In genomic region chr3:167734498-167735232, GRCh38 we compare ENCODE assay signal across 1 cellular context.
A peak's percentile ranks its signal among the peaks of the same experiment; 100 is the strongest.
TF ChIP-seq lines count a peak whose summit lies in the region.

Gene PDCD10 (minus strand): TSS chr3:167734892. CDS start chr3:167720157, 14,735 bp downstream.

TF ChIP-seq in HepG2, 621 proteins besides CTCF, POLR2A, EP300 and RAD21 (continued from another document):
- peak; percentile 43; the same call in 1 of the 2 replicates for TF ChIP-seq FOSL2 (CRISPR knock-in tag; IDR thresholded peaks at IDR 0.05)
- TF ChIP-seq CERS6 (CRISPR knock-in tag; IDR thresholded peaks at IDR 0.05) = no peak
- TF ChIP-seq, protein P1, sequence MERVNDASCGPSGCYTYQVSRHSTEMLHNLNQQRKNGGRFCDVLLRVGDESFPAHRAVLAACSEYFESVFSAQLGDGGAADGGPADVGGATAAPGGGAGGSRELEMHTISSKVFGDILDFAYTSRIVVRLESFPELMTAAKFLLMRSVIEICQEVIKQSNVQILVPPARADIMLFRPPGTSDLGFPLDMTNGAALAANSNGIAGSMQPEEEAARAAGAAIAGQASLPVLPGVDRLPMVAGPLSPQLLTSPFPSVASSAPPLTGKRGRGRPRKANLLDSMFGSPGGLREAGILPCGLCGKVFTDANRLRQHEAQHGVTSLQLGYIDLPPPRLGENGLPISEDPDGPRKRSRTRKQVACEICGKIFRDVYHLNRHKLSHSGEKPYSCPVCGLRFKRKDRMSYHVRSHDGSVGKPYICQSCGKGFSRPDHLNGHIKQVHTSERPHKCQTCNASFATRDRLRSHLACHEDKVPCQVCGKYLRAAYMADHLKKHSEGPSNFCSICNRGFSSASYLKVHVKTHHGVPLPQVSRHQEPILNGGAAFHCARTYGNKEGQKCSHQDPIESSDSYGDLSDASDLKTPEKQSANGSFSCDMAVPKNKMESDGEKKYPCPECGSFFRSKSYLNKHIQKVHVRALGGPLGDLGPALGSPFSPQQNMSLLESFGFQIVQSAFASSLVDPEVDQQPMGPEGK (CRISPR knock-in tag; IDR thresholded peaks at IDR 0.05) = peak; percentile 92
